Comparison of ENCODE assay signal across 23 cellular contexts in genomic region chr19:32658075-32658474, GRCh38. TPM values are rescaled to one million over a fixed set of nuclear protein-coding genes. Genes with fewer than 3 reads are reported as not detected.
DNase-seq lines count a peak whose midpoint lies in the region; ATAC-seq and TF ChIP-seq lines count a peak whose summit lies in the region.
"Had no signal": no experiment of that assay in that cellular context is flagged by ENCODE, and none has a peak within 500 bp of the region (broad histone marks: within the 10 kb centered on the region; RNA-seq: fewer than 3 reads in every experiment).

No MANE protein-coding gene starts in this region.

- H3K4me3 Mint-ChIP-seq in natural killer cell treated with Interleukin-12 subunit alpha and Interleukin-12 subunit beta and Interleukin-15 and Interleukin-18, amount 100 ng/mL, for 72 hours = no peak overlapping the region
- no peak overlapping the region for H3K4me3 Mint-ChIP-seq in natural killer cell
- H3K4me3 Mint-ChIP-seq: CD14-positive monocyte; CD4-positive, alpha-beta memory T cell; CD4-positive, CD25-positive, alpha-beta regulatory T cell; CD8-positive, alpha-beta memory T cell had no signal

- ATAC-seq in natural killer cell treated with Interleukin-12 subunit alpha and Interleukin-12 subunit beta and Interleukin-15 and Interleukin-18, amount 100 ng/mL, for 72 hours = no peak
- ATAC-seq in natural killer cell = no peak
- ATAC-seq: GM12878 had no signal

- H3K36me3 Mint-ChIP-seq in natural killer cell treated with Interleukin-12 subunit alpha and Interleukin-12 subunit beta and Interleukin-15 and Interleukin-18, amount 100 ng/mL, for 72 hours = no peaks in the 10 kb centered on the region
- H3K36me3 Mint-ChIP-seq in natural killer cell = no peaks in the 10 kb centered on the region

- H3K4me2 ChIP-seq in osteoblast (ENCODE audit: insufficient read depth, low read length) = no peak overlapping the region
- H3K4me2 ChIP-seq: BLaER1 had no signal

- TF ChIP-seq CTCF in natural killer cell (IDR thresholded peaks at IDR 0.05) = no peak
- no peak for TF ChIP-seq CTCF in osteoblast (IDR thresholded peaks at IDR 0.05; ENCODE audit: extremely low read depth, low read depth, low read length)

- H3K27me3 ChIP-seq in osteoblast (ENCODE audit: insufficient read depth, low read length) = no peaks in the 10 kb centered on the region
- H3K27me3 ChIP-seq: BE2C, BLaER1 had no signal

- peaks cover 32% of the 10 kb centered on the region for H3K79me2 ChIP-seq in osteoblast (ENCODE audit: insufficient read depth, low read length)

- H4K20me1 ChIP-seq in osteoblast (ENCODE audit: insufficient read depth, low read length) = no peaks in the 10 kb centered on the region

- H3K9me3 ChIP-seq in osteoblast (ENCODE audit: low read depth, low read length) = no peaks in the 10 kb centered on the region
- H3K9me3 ChIP-seq: BE2C, BLaER1 had no signal

- DNase-seq in natural killer cell treated with Interleukin-12 subunit alpha and Interleukin-12 subunit beta and Interleukin-15 and Interleukin-18, amount 100 ng/mL, for 72 hours (ENCODE audit: low spot score) = peak; percentile 26
- DNase-seq in natural killer cell = no peak
- peak; percentile 74 for DNase-seq in osteoblast (ENCODE audit: insufficient read length, low spot score, missing footprints)
- DNase-seq in T-helper 1 cell = no peak
- no peak for DNase-seq in activated naive CD4-positive, alpha-beta T cell (lab: John Stamatoyannopoulos, UW)
- DNase-seq: 8988T; ACHN; BE2C; C1 segment of cervical spinal cord; CD4-positive, alpha-beta memory T cell; CD4-positive, CD25-positive, alpha-beta regulatory T cell; CD8-positive, alpha-beta memory T cell; COR-L47; DMS 273 treated with DMSO at 0.1 percent for 48 hours; DMS153; DMS53; DMS79; DND-41; EL; GDM1 had no signal

- H3K27ac ChIP-seq in osteoblast (ENCODE audit: low read depth, low read length) = no peak overlapping the region
- H3K27ac ChIP-seq: BLaER1 had no signal

- H3K4me1 ChIP-seq in osteoblast (ENCODE audit: insufficient read depth, low read length) = peaks cover 3% of the 10 kb centered on the region
- H3K4me1 ChIP-seq: BE2C had no signal

- H3K4me1 Mint-ChIP-seq in natural killer cell treated with Interleukin-12 subunit alpha and Interleukin-12 subunit beta and Interleukin-15 and Interleukin-18, amount 100 ng/mL, for 72 hours (ENCODE audit: low read depth in 2 of 2) = peaks cover 3% of the 10 kb centered on the region in 2 donors
- peaks cover 3 to 8% of the 10 kb centered on the region in 2 donors for H3K4me1 Mint-ChIP-seq in natural killer cell

- H3K36me3 ChIP-seq in osteoblast (ENCODE audit: insufficient read depth, low read length) = no peaks in the 10 kb centered on the region

- H3K4me3 ChIP-seq in osteoblast (ENCODE audit: insufficient read depth, low read length) = no peak overlapping the region
- H3K4me3 ChIP-seq: BLaER1, GM12878 had no signal

- intact Hi-C loops in natural killer cell (cut with micrococcal nuclease) = no loop called here

- H3K9me3 Mint-ChIP-seq in natural killer cell treated with Interleukin-12 subunit alpha and Interleukin-12 subunit beta and Interleukin-15 and Interleukin-18, amount 100 ng/mL, for 72 hours = no peaks in the 10 kb centered on the region
- H3K9me3 Mint-ChIP-seq in natural killer cell = no peaks in the 10 kb centered on the region
- H3K9me3 Mint-ChIP-seq: CD4-positive, alpha-beta memory T cell; CD4-positive, CD25-positive, alpha-beta regulatory T cell; CD8-positive, alpha-beta memory T cell had no signal

- no peak overlapping the region for H3K27ac Mint-ChIP-seq in natural killer cell treated with Interleukin-12 subunit alpha and Interleukin-12 subunit beta and Interleukin-15 and Interleukin-18, amount 100 ng/mL, for 72 hours
- H3K27ac Mint-ChIP-seq in natural killer cell = no peak overlapping the region
- H3K27ac Mint-ChIP-seq: CD4-positive, CD25-positive, alpha-beta regulatory T cell; CD8-positive, alpha-beta memory T cell had no signal

- H2AFZ ChIP-seq in osteoblast (ENCODE audit: low read length) = no peak overlapping the region

- no peaks in the 10 kb centered on the region for H3K27me3 Mint-ChIP-seq in natural killer cell treated with Interleukin-12 subunit alpha and Interleukin-12 subunit beta and Interleukin-15 and Interleukin-18, amount 100 ng/mL, for 72 hours
- no peaks in the 10 kb centered on the region for H3K27me3 Mint-ChIP-seq in natural killer cell (ENCODE audit: low read depth in 2 of 2)
- H3K27me3 Mint-ChIP-seq: CD4-positive, alpha-beta memory T cell; CD4-positive, CD25-positive, alpha-beta regulatory T cell; CD8-positive, alpha-beta memory T cell had no signal

RNA-seq across cellular contexts. Expression of gene ANKRD27, which starts 16.9 kb away (rescaled TPM):
- 10 to 100 TPM; 47.3 to 55.6 TPM for total RNA-seq in natural killer cell treated with Interleukin-12 subunit alpha and Interleukin-12 subunit beta and Interleukin-15 and Interleukin-18, amount 100 ng/mL, for 72 hours
- total RNA-seq in natural killer cell (10 to 100 TPM; 35.8 to 47.1 (median 40.8) TPM), osteoblast (28.0 and 31.5 TPM in 2 replicates)

RNA-seq across cellular contexts. Expression of gene RGS9BP, which starts 17.6 kb away (rescaled TPM):
- total RNA-seq in natural killer cell treated with Interleukin-12 subunit alpha and Interleukin-12 subunit beta and Interleukin-15 and Interleukin-18, amount 100 ng/mL, for 72 hours = under 1 TPM in 1 of 2 donors, not detected in 1; 0.20 TPM
- under 1 TPM; 0.12 to 0.41 (median 0.40) TPM for total RNA-seq in natural killer cell
- 0.59 and 0.72 TPM in 2 replicates for total RNA-seq in osteoblast

RNA-seq across cellular contexts. Expression of gene NUDT19, which starts 33.5 kb away (rescaled TPM):
- total RNA-seq in natural killer cell treated with Interleukin-12 subunit alpha and Interleukin-12 subunit beta and Interleukin-15 and Interleukin-18, amount 100 ng/mL, for 72 hours = 10 to 100 TPM; 19.6 to 21.7 TPM
- total RNA-seq in natural killer cell = 1 to 10 TPM; 6.4 to 9.6 (median 8.2) TPM
- 8.3 and 12.4 TPM in 2 replicates for total RNA-seq in osteoblast

Comparison
In these comparisons a context has a peak if more than half of its experiments do, and no peak if none do; other contexts are left out.
1. DNase-seq: peak in natural killer cell treated with Interleukin-12 subunit alpha and Interleukin-12 subunit beta and Interleukin-15 and Interleukin-18, amount 100 ng/mL, for 72 hours (single experiment) and osteoblast (single experiment); none in natural killer cell (single experiment), T-helper 1 cell (0 of 5) and activated naive CD4-positive, alpha-beta T cell (0 of 4).